ENCODE assay signal across 8 cellular contexts in the genomic region with DNA sequence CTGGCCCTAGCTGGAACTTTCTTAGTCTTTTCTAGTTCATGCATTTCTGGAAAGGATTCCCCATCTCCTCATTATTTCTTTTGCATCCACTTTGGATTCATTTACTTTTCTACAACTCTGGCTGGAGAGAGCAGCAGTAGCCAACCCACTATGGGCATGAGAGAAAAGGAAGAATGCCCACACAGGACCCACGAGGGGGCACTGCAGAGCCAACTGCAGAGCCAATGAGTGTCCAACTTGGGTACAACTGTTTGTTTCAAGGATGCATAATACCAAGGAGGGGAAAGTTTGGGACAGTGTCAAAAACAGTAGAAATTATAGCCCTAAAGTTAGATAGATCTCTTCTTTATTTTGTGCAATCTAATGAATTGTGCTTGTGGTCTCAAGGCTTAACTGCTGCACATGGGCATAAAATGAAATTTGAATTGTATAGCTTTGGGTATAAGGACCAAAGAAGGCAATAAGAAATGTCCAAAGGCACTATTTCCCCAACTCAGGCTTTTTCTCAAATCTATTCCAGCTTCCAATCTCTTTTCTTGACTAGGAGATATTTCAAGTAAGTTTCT.
DNase-seq lines count a peak whose midpoint lies in the region; ATAC-seq and TF ChIP-seq lines count a peak whose summit lies in the region.

No MANE protein-coding gene starts in this region.

- H3K9ac ChIP-seq in KMS-11 = no peak overlapping the region

- no peak for ATAC-seq in HG03095 (IDR thresholded peaks at IDR 0.05; ENCODE audit: unreplicated experiment)
- ATAC-seq in GM18517 (IDR thresholded peaks at IDR 0.05; ENCODE audit: unreplicated experiment) = no peak

- H4K20me1 ChIP-seq in KMS-11 (ENCODE audit: insufficient read depth) = no peaks in the 10 kb centered on the region

- no peaks in the 10 kb centered on the region for H3K9me3 Mint-ChIP-seq in osteocyte (ENCODE audit: unreplicated experiment)
- H3K9me3 Mint-ChIP-seq in activated T-helper 1 cell treated with anti-CD3 and anti-CD28 coated beads, Interleukin-12 subunit alpha, Interleukin-12 subunit beta, Interleukin-2, Interleukin-4 antibody, amounts not matched to agents 30 ng/mL and 10 ng/mL and 1 ng/mL, durations not matched to agents 14 hours and 24 hours and 36 hours = no peaks in the 10 kb centered on the region

- H3K4me3 Mint-ChIP-seq in osteocyte (ENCODE audit: unreplicated experiment) = no peak overlapping the region
- no peak overlapping the region for H3K4me3 Mint-ChIP-seq in activated T-helper 1 cell treated with anti-CD3 and anti-CD28 coated beads, Interleukin-12 subunit alpha, Interleukin-12 subunit beta, Interleukin-2, Interleukin-4 antibody, amounts not matched to agents 30 ng/mL and 10 ng/mL and 1 ng/mL, durations not matched to agents 14 hours and 24 hours and 36 hours

- H3K4me1 Mint-ChIP-seq in osteocyte (ENCODE audit: unreplicated experiment) = peaks cover 3% of the 10 kb centered on the region
- H3K4me1 Mint-ChIP-seq in activated T-helper 1 cell treated with anti-CD3 and anti-CD28 coated beads, Interleukin-12 subunit alpha, Interleukin-12 subunit beta, Interleukin-2, Interleukin-4 antibody, amounts not matched to agents 30 ng/mL and 10 ng/mL and 1 ng/mL, durations not matched to agents 14 hours and 24 hours and 36 hours (ENCODE audit: low read depth) = no peaks in the 10 kb centered on the region

- H3K79me2 ChIP-seq in KMS-11 (ENCODE audit: insufficient read depth, low read depth) = no peaks in the 10 kb centered on the region

- H3K36me3 Mint-ChIP-seq in osteocyte (ENCODE audit: unreplicated experiment) = no peaks in the 10 kb centered on the region
- no peaks in the 10 kb centered on the region for H3K36me3 Mint-ChIP-seq in activated T-helper 1 cell treated with anti-CD3 and anti-CD28 coated beads, Interleukin-12 subunit alpha, Interleukin-12 subunit beta, Interleukin-2, Interleukin-4 antibody, amounts not matched to agents 30 ng/mL and 10 ng/mL and 1 ng/mL, durations not matched to agents 14 hours and 24 hours and 36 hours (ENCODE audit: low read depth)

- no peak overlapping the region for H2AFZ ChIP-seq in KMS-11 (ENCODE audit: low read depth)

- no peak overlapping the region for H3K4me2 ChIP-seq in KMS-11

- no peaks in the 10 kb centered on the region for H3K4me1 ChIP-seq in KMS-11 (ENCODE audit: low read depth, poor library complexity, severe bottlenecking)

- H3K27ac Mint-ChIP-seq in osteocyte (ENCODE audit: unreplicated experiment) = no peak overlapping the region
- no peak overlapping the region for H3K27ac Mint-ChIP-seq in activated T-helper 1 cell treated with anti-CD3 and anti-CD28 coated beads, Interleukin-12 subunit alpha, Interleukin-12 subunit beta, Interleukin-2, Interleukin-4 antibody, amounts not matched to agents 30 ng/mL and 10 ng/mL and 1 ng/mL, durations not matched to agents 14 hours and 24 hours and 36 hours

- H3K36me3 ChIP-seq in KMS-11 (ENCODE audit: insufficient read depth) = no peaks in the 10 kb centered on the region

- peak; percentile 57 for TF ChIP-seq CTCF in GM12875 (IDR thresholded peaks at IDR 0.05; ENCODE audit: borderline replicate concordance, insufficient read depth, low read depth, low read length)
- peak; percentile 37; the same call in 1 of the 2 replicates for TF ChIP-seq CTCF in KMS-11 (conservative IDR thresholded peaks at IDR 0.05; ENCODE audit: low read depth, low read length)
- TF ChIP-seq CTCF in osteocyte (IDR thresholded peaks at IDR 0.05) = peak; percentile 51

- no peaks in the 10 kb centered on the region for H3K27me3 ChIP-seq in KMS-11 (ENCODE audit: insufficient read depth, low read depth)

- H3K27ac ChIP-seq in KMS-11 = no peak overlapping the region

- H3K27me3 Mint-ChIP-seq in osteocyte (ENCODE audit: unreplicated experiment) = no peaks in the 10 kb centered on the region
- H3K27me3 Mint-ChIP-seq in activated T-helper 1 cell treated with anti-CD3 and anti-CD28 coated beads, Interleukin-12 subunit alpha, Interleukin-12 subunit beta, Interleukin-2, Interleukin-4 antibody, amounts not matched to agents 30 ng/mL and 10 ng/mL and 1 ng/mL, durations not matched to agents 14 hours and 24 hours and 36 hours (ENCODE audit: insufficient read depth) = no peaks in the 10 kb centered on the region

- intact Hi-C loops in activated T-helper 1 cell treated with anti-CD3 and anti-CD28 coated beads, Interleukin-12 subunit alpha, Interleukin-12 subunit beta, Interleukin-2, Interleukin-4 antibody, amounts not matched to agents 30 ng/mL and 10 ng/mL and 1 ng/mL, durations not matched to agents 14 hours and 24 hours and 36 hours (cut with micrococcal nuclease) = no loop called here

- DNase-seq in dermis blood vessel endothelial cell (peak; percentile 63), osteocyte (ENCODE audit: extremely low spot score, unreplicated experiment) (no peak), A172 (ENCODE audit: low spot score) (no peak)
- DNase-seq in activated T-helper 1 cell treated with anti-CD3 and anti-CD28 coated beads, Interleukin-12 subunit alpha, Interleukin-12 subunit beta, Interleukin-2, Interleukin-4 antibody, amounts not matched to agents 30 ng/mL and 10 ng/mL and 1 ng/mL, durations not matched to agents 14 hours and 24 hours and 36 hours (ENCODE audit: low spot score) = no peak

- H3K4me3 ChIP-seq in GM12875 (ENCODE audit: low read depth, low read length) (no peak overlapping the region), KMS-11 (IDR thresholded peaks at IDR 0.05; ENCODE audit: insufficient read depth, low read depth, low read length) (no peak overlapping the region)
